9 cellular contexts compared by ENCODE assay signal in the genomic region with DNA sequence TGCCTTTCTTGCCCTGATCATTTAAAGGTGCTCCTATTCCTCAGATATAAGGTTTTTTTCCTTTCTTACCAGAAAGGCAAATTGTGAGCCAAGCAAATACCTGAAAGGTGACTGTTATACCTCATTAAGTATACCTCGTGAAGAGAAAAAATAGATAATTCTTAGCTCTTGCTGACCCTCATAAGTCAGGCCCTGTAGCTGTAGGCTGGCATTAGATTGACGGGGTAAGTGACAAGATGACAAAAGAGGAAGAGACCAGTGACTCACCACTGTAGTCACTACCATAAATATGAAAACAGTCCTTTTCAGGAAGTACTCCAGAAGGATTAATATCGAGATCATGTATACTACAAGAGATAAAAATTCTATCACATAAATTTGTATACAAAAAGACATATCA.
DNase-seq lines count a peak whose midpoint lies in the region; ATAC-seq, FAIRE-seq and TF ChIP-seq lines count a peak whose summit lies in the region.
"Had no signal": no experiment of that assay in that cellular context is flagged by ENCODE, and none has a peak within 500 bp of the region (broad histone marks: within the 10 kb centered on the region; RNA-seq: fewer than 3 reads in every experiment).

No MANE protein-coding gene starts in this region.

- H3K79me2 ChIP-seq in Karpas-422 (ENCODE audit: low read length) (0 out of 2 replicates have a peak, but pooled peaks cover 4% of the 10 kb centered on the region), GM12878 (ENCODE audit: control insufficient read depth, insufficient read depth, low read length) (no peaks in the 10 kb centered on the region; the same call in none of the 2 replicates)

- H3K27me3 ChIP-seq in Karpas-422 (ENCODE audit: low read length) = no peaks in the 10 kb centered on the region
- H3K27me3 ChIP-seq in GM12878 (replicated peaks in 1 of 2; ENCODE audit: control insufficient read depth in 2 of 2, insufficient read depth in 2 of 2, low read length in 1 of 2) = no peaks in the 10 kb centered on the region
- H3K27me3 ChIP-seq: heart right ventricle had no signal

- ATAC-seq in GM18868 (IDR thresholded peaks at IDR 0.05; ENCODE audit: unreplicated experiment) (peak; percentile 46), GM12878 (peak; percentile 75)
- ATAC-seq: heart right ventricle had no signal

- H3K9me2 ChIP-seq in Karpas-422 (replicated peaks; ENCODE audit: insufficient read depth, low read length) = no peaks in the 10 kb centered on the region

- CTCF ChIA-PET in GM12878 (lab: Yijun Ruan, JAX) = interaction anchor here (1.5 to 3.0 kb wide), 2 partner anchors 310 to 449 kb away, joined by 4 to 7 read pairs; no protein-coding TSS in a partner anchor

- TF ChIP-seq RAD21 in GM12878 (IDR thresholded peaks at IDR 0.05; ENCODE audit: insufficient read depth, low read depth, low read length) = no peak

- TF ChIP-seq CTCF in GM12878 (IDR thresholded peaks at IDR 0.05 in 2 of 3, conservative IDR thresholded peaks at IDR 0.05 in 1 of 3; ENCODE audit: control insufficient read depth in 2 of 3, extremely low read depth in 1 of 3, insufficient read depth in 1 of 3, low read depth in 3 of 3, low read length in 3 of 3) (no peak), kidney (IDR thresholded peaks at IDR 0.05; ENCODE audit: borderline replicate concordance, extremely low read depth, insufficient read depth) (no peak)

- no peaks in the 10 kb centered on the region for H3K9me3 ChIP-seq in Karpas-422 (ENCODE audit: low read length)
- H3K9me3 ChIP-seq in GM12878 (replicated peaks; ENCODE audit: control insufficient read depth, insufficient read depth, low read length) = no peaks in the 10 kb centered on the region; the same call in 2 of the 3 replicates
- no peaks in the 10 kb centered on the region for H3K9me3 ChIP-seq in kidney (ENCODE audit: control insufficient read depth in 1 of 2, low read length in 2 of 2)
- H3K9me3 ChIP-seq: heart right ventricle had no signal

- peaks cover 41% of the 10 kb centered on the region for H3K4me1 ChIP-seq in Karpas-422 (ENCODE audit: low read length)
- H3K4me1 ChIP-seq in GM12878 (ENCODE audit: control insufficient read depth, insufficient read depth, low read length) = peaks cover 22% of the 10 kb centered on the region; the same call in 1 of the 2 replicates
- H3K4me1 ChIP-seq in kidney (ENCODE audit: control insufficient read depth in 1 of 2, insufficient read depth in 1 of 2, low read depth in 1 of 2, low read length in 2 of 2) = no peaks in the 10 kb centered on the region

- peak; percentile 21 for DNase-seq in A172 (ENCODE audit: low spot score)
- peak; percentile 67 for DNase-seq in Karpas-422
- no peak for DNase-seq in GM12878 (ENCODE audit: low read depth, low spot score)
- no peak for DNase-seq in NCI-H69 (lab: John Stamatoyannopoulos, UW)
- no peak for DNase-seq in stimulated activated naive CD4-positive, alpha-beta T cell (lab: John Stamatoyannopoulos, UW)
- no peak for DNase-seq in germinal center (ENCODE audit: low spot score)
- DNase-seq in kidney = no peak
- DNase-seq: heart right ventricle had no signal

- no peak for FAIRE-seq in GM12878 (lab: Jason Lieb, UNC)
- no peak for FAIRE-seq in kidney (lab: Jason Lieb, UNC)

- peak overlapping the region; percentile 88 for H3K27ac ChIP-seq in Karpas-422 (ENCODE audit: low read length)
- no peak overlapping the region for H3K27ac ChIP-seq in GM12878 (ENCODE audit: control insufficient read depth, insufficient read depth)
- no peak overlapping the region for H3K27ac ChIP-seq in kidney (ENCODE audit: low read depth in 2 of 2, low read length in 2 of 2)
- H3K27ac ChIP-seq: heart right ventricle had no signal

- RAD21 ChIA-PET in GM12878 (lab: Charles Lee; ENCODE audit: unreplicated experiment) = no interaction called here

- H3K9ac ChIP-seq in Karpas-422 (ENCODE audit: low read length) (no peak overlapping the region), GM12878 (ENCODE audit: control insufficient read depth, insufficient read depth, low read length) (no peak overlapping the region), kidney (ENCODE audit: low read length in 2 of 2) (no peak overlapping the region)

- peak overlapping the region; percentile 53 for H3K4me2 ChIP-seq in Karpas-422 (ENCODE audit: low read depth, low read length, poor library complexity, severe bottlenecking)
- no peak overlapping the region for H3K4me2 ChIP-seq in GM12878 (ENCODE audit: control insufficient read depth, insufficient read depth)

- H3K36me3 ChIP-seq in Karpas-422 (ENCODE audit: insufficient read depth, low read length) = no peaks in the 10 kb centered on the region
- no peaks in the 10 kb centered on the region for H3K36me3 ChIP-seq in GM12878 (ENCODE audit: control insufficient read depth in 2 of 2, insufficient read depth in 2 of 2, low read length in 1 of 2)
- no peaks in the 10 kb centered on the region for H3K36me3 ChIP-seq in kidney (ENCODE audit: control insufficient read depth in 1 of 2, insufficient read depth in 2 of 2, low read length in 2 of 2)

- no TSS peak for BruUV-seq in GM12878 (replicated peaks; lab: Mats Ljungman, UMichigan)

- SMC1A ChIA-PET in GM12878 (lab: Charles Lee; ENCODE audit: uncharacterized antibody, unreplicated experiment) = interaction anchor here (1.0 to 3.3 kb wide), 5 partner anchors 11 to 166 kb away, joined by 3 to 17 read pairs (median 3); no protein-coding TSS in a partner anchor

- intact Hi-C loops in GM12878 (cut with micrococcal nuclease; ENCODE audit: unreplicated experiment) = loop anchor here (10.0 kb wide), 1 partner anchor 150 kb away; a partner anchor contains a TSS
- intact Hi-C loops in kidney (cut with DNase I) = no loop called here

- H4K20me1 ChIP-seq in Karpas-422 (ENCODE audit: insufficient read depth, low read depth, low read length) (no peaks in the 10 kb centered on the region), GM12878 (ENCODE audit: control insufficient read depth, insufficient read depth) (no peaks in the 10 kb centered on the region)

- H3K4me3 ChIP-seq in Karpas-422 (ENCODE audit: low read length) (no peak overlapping the region), GM12878 (no peak overlapping the region), kidney (ENCODE audit: low read length in 2 of 2) (no peak overlapping the region)
- H3K4me3 ChIP-seq: heart right ventricle had no signal

- in situ Hi-C loops in GM12878 (cut with MboI) = no loop called here

- 29% methylated on average over 3 of the region's 3 CpGs for WGBS in GM12878 (ENCODE audit: insufficient coverage, insufficient replicate concordance, low lambda C conversion rate, missing lambda C conversion rate)

- POLR2A ChIA-PET in GM12878 (lab: Charles Lee) = no interaction called here

- no peak for TF ChIP-seq EP300 in GM12878 (IDR thresholded peaks at IDR 0.05; ENCODE audit: borderline replicate concordance in 1 of 2, control insufficient read depth in 1 of 2, low read depth in 2 of 2, low read length in 2 of 2)

- TF ChIP-seq POLR2A in GM12878 (IDR thresholded peaks at IDR 0.05; ENCODE audit: low read depth, low read length) = no peak

- H2AFZ ChIP-seq in Karpas-422 (ENCODE audit: low read length) (no peak overlapping the region), GM12878 (ENCODE audit: control insufficient read depth, low read depth, low read length) (no peak overlapping the region; the same call in 1 of the 2 replicates)

TF ChIP-seq in GM12878, 131 proteins besides CTCF, POLR2A, EP300 and RAD21 (continues in another document):
- no peak for TF ChIP-seq NRF1 (conservative IDR thresholded peaks at IDR 0.05; ENCODE audit: low read depth, low read length)
- no peak for TF ChIP-seq MXI1 (IDR thresholded peaks at IDR 0.05; ENCODE audit: low read depth, low read length)
- 0 out of 2 replicates have a peak, but pooled peaks have one; percentile 9 for TF ChIP-seq CREM (IDR thresholded peaks at IDR 0.05; ENCODE audit: low read depth)
- TF ChIP-seq CBX5 (IDR thresholded peaks at IDR 0.05; ENCODE audit: low read depth) = no peak
- TF ChIP-seq BHLHE40 (IDR thresholded peaks at IDR 0.05; ENCODE audit: borderline replicate concordance in 1 of 2, low read depth in 2 of 2, low read length in 1 of 2) = no peak
- TF ChIP-seq IRF4 (IDR thresholded peaks at IDR 0.05; ENCODE audit: low read depth, low read length) = no peak
- TF ChIP-seq, protein P1, sequence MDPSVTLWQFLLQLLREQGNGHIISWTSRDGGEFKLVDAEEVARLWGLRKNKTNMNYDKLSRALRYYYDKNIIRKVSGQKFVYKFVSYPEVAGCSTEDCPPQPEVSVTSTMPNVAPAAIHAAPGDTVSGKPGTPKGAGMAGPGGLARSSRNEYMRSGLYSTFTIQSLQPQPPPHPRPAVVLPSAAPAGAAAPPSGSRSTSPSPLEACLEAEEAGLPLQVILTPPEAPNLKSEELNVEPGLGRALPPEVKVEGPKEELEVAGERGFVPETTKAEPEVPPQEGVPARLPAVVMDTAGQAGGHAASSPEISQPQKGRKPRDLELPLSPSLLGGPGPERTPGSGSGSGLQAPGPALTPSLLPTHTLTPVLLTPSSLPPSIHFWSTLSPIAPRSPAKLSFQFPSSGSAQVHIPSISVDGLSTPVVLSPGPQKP (IDR thresholded peaks at IDR 0.05; ENCODE audit: low read depth, low read length) = no peak
- TF ChIP-seq SPI1 (IDR thresholded peaks at IDR 0.05; ENCODE audit: borderline replicate concordance, insufficient read depth, low read depth, low read length) = peak; percentile 64; the same call in 1 of the 2 replicates
- TF ChIP-seq, protein P2, sequence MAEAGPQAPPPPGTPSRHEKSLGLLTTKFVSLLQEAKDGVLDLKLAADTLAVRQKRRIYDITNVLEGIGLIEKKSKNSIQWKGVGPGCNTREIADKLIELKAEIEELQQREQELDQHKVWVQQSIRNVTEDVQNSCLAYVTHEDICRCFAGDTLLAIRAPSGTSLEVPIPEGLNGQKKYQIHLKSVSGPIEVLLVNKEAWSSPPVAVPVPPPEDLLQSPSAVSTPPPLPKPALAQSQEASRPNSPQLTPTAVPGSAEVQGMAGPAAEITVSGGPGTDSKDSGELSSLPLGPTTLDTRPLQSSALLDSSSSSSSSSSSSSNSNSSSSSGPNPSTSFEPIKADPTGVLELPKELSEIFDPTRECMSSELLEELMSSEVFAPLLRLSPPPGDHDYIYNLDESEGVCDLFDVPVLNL (IDR thresholded peaks at IDR 0.05; ENCODE audit: low read depth, low read length) = no peak
- TF ChIP-seq LARP7 (IDR thresholded peaks at IDR 0.05) = no peak
- TF ChIP-seq MEF2A (IDR thresholded peaks at IDR 0.05; ENCODE audit: insufficient read depth, low read depth, low read length) = no peak
- TF ChIP-seq, protein P3, sequence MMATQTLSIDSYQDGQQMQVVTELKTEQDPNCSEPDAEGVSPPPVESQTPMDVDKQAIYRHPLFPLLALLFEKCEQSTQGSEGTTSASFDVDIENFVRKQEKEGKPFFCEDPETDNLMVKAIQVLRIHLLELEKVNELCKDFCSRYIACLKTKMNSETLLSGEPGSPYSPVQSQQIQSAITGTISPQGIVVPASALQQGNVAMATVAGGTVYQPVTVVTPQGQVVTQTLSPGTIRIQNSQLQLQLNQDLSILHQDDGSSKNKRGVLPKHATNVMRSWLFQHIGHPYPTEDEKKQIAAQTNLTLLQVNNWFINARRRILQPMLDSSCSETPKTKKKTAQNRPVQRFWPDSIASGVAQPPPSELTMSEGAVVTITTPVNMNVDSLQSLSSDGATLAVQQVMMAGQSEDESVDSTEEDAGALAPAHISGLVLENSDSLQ (IDR thresholded peaks at IDR 0.05) = peak; percentile 64

Comparison
In these comparisons a context has a peak if more than half of its experiments do, and no peak if none do; other contexts are left out.
1. DNase-seq: peak in A172 (single experiment) and Karpas-422 (single experiment); none in GM12878 (single experiment), NCI-H69 (single experiment), stimulated activated naive CD4-positive, alpha-beta T cell (0 of 6), germinal center (single experiment) and kidney (single experiment).